ENCODE assay signal across 8 cellular contexts in the genomic region with DNA sequence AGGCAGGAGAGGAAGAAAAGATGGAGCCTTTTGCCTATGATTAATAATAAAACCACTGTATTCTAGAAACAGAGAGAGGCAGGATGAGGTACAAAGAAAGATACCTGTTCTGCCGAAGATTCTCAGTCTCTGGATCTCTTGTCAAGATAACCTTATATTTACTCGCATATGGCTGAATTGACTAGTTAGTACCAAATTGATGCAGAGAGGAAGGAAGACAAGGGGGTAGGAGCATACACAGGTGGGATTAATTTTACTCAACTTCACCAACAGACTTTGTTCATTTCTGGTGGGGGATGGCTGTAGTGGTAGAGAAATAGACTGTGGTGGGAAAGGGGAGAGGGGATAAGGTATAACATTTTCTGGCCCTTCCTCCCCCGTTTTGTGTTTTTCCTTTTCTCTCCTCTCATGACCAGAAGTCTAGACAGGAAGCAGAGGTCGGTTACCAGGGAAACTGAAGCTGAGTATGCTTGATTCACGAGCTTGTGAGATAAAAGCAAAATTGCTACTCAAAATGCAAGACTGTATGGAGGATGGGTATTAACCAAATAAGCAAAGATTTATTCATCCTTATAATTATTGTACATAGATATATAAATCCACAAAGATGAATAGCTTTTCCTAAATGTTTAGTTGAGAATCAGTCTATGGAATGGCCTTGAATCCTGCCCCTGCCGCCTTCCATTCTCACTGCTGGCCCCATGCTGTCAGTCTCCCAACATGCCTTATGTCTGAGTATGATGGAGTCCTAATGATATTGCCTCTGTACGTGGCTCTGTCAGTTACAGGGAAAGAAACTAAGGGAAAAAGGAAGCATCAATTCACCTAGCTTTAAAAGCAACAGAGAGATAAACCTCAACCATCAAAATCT. TPM values are rescaled to one million over a fixed set of nuclear protein-coding genes. Genes with fewer than 3 reads are reported as not detected.
DNase-seq lines count a peak whose midpoint lies in the region; TF ChIP-seq lines count a peak whose summit lies in the region.

No MANE protein-coding gene starts in this region.

- H3K9me3 Mint-ChIP-seq in activated CD4-positive, alpha-beta T cell treated with anti-CD3 and anti-CD28 coated beads, Interleukin-2, amount 10 ng/mL, durations not matched to agents 24 days and 14 days, result no peaks in the 10 kb centered on the region

- peak; percentile 15 for DNase-seq in stimulated activated CD4-positive, alpha-beta T cell treated with anti-CD3 and anti-CD28 coated beads, Interleukin-4, amount 100 ng/mL, for 24 hours
- DNase-seq in stimulated activated CD4-positive, alpha-beta T cell treated with anti-CD3 and anti-CD28 coated beads, Interleukin-4, amount 100 ng/mL, for 1 hour, result no peak
- peak; percentile 68 for DNase-seq in activated CD4-positive, alpha-beta T cell treated with anti-CD3 and anti-CD28 coated beads, Interleukin-2, amount 10 ng/mL, durations not matched to agents 24 days and 14 days
- DNase-seq in glomerular endothelial cell (ENCODE audit: extremely low read depth, low read depth, low spot score) (peak; percentile 20), tibial artery (no peak), NCI-H2081 treated with DMSO at 0.1 percent for 48 hours (lab: John Stamatoyannopoulos, UW) (no peak), H4 (ENCODE audit: low spot score) (no peak), SKM-1 (lab: John Stamatoyannopoulos, UW; ENCODE audit: unreplicated experiment) (no peak)

- H3K9me3 ChIP-seq in tibial artery, result no peaks in the 10 kb centered on the region

- peak overlapping the region; percentile 14 to 25 for H3K4me3 ChIP-seq in tibial artery

- no peaks in the 10 kb centered on the region for H3K27me3 ChIP-seq in tibial artery

- no peak overlapping the region for H3K27ac ChIP-seq in tibial artery

- no peak for TF ChIP-seq CTCF in tibial artery (IDR thresholded peaks at IDR 0.05)

- peak overlapping the region; percentile 74 for H3K4me3 Mint-ChIP-seq in activated CD4-positive, alpha-beta T cell treated with anti-CD3 and anti-CD28 coated beads, Interleukin-2, amount 10 ng/mL, durations not matched to agents 24 days and 14 days

- no peaks in the 10 kb centered on the region for H3K4me1 ChIP-seq in tibial artery

- intact Hi-C loops in activated CD4-positive, alpha-beta T cell treated with anti-CD3 and anti-CD28 coated beads, Interleukin-2, amount 10 ng/mL, durations not matched to agents 24 days and 14 days (cut with micrococcal nuclease), result loop anchor here (2.0 to 5.0 kb wide), 2 partner anchors 416 to 1015 kb away; a partner anchor contains a TSS
- intact Hi-C loops in tibial artery (cut with DNase I; ENCODE audit: low total_unique reads), result no loop called here

- no peaks in the 10 kb centered on the region for H3K27me3 Mint-ChIP-seq in activated CD4-positive, alpha-beta T cell treated with anti-CD3 and anti-CD28 coated beads, Interleukin-2, amount 10 ng/mL, durations not matched to agents 24 days and 14 days

- H3K36me3 Mint-ChIP-seq in activated CD4-positive, alpha-beta T cell treated with anti-CD3 and anti-CD28 coated beads, Interleukin-2, amount 10 ng/mL, durations not matched to agents 24 days and 14 days (ENCODE audit: low read depth), result no peaks in the 10 kb centered on the region

- peak overlapping the region; percentile 51 for H3K27ac Mint-ChIP-seq in activated CD4-positive, alpha-beta T cell treated with anti-CD3 and anti-CD28 coated beads, Interleukin-2, amount 10 ng/mL, durations not matched to agents 24 days and 14 days

- no peaks in the 10 kb centered on the region for H3K36me3 ChIP-seq in tibial artery

- H3K4me1 Mint-ChIP-seq in activated CD4-positive, alpha-beta T cell treated with anti-CD3 and anti-CD28 coated beads, Interleukin-2, amount 10 ng/mL, durations not matched to agents 24 days and 14 days, result peaks cover 10% of the 10 kb centered on the region

RNA-seq across cellular contexts. Expression of a gene that starts 17.8 kb away (rescaled TPM):
- total RNA-seq in activated CD4-positive, alpha-beta T cell treated with anti-CD3 and anti-CD28 coated beads, Interleukin-2, amount 10 ng/mL, durations not matched to agents 24 days and 14 days, result 0.45 TPM in 1 of 2 replicates, not detected in the other
- total RNA-seq in glomerular endothelial cell, result not detected in 2 replicates
- total RNA-seq in H4 (2014; rRNA removed; shearing (Covaris generic)), result not detected in 2 replicates

RNA-seq across cellular contexts. Expression of a gene that starts 26.3 kb away (rescaled TPM):
- total RNA-seq in activated CD4-positive, alpha-beta T cell treated with anti-CD3 and anti-CD28 coated beads, Interleukin-2, amount 10 ng/mL, durations not matched to agents 24 days and 14 days, result not detected in 2 replicates
- total RNA-seq in glomerular endothelial cell, result not detected in 2 replicates
- not detected in 2 replicates for total RNA-seq in H4 (2014; rRNA removed; shearing (Covaris generic))

RNA-seq across cellular contexts. Expression of a gene that starts 31.8 kb away (rescaled TPM):
- not detected in 2 replicates for total RNA-seq in activated CD4-positive, alpha-beta T cell treated with anti-CD3 and anti-CD28 coated beads, Interleukin-2, amount 10 ng/mL, durations not matched to agents 24 days and 14 days
- total RNA-seq in glomerular endothelial cell, result not detected in 2 replicates
- 0.48 TPM in 1 of 2 replicates, not detected in the other for total RNA-seq in H4 (2014; rRNA removed; shearing (Covaris generic))

RNA-seq across cellular contexts. Expression of a gene that starts 56.9 kb away (rescaled TPM):
- total RNA-seq in activated CD4-positive, alpha-beta T cell treated with anti-CD3 and anti-CD28 coated beads, Interleukin-2, amount 10 ng/mL, durations not matched to agents 24 days and 14 days, result 32.2 and 36.1 TPM in 2 replicates
- total RNA-seq in glomerular endothelial cell, result 17.5 and 17.6 TPM in 2 replicates
- 20.5 and 30.0 TPM in 2 replicates for total RNA-seq in H4 (2014; rRNA removed; shearing (Covaris generic))

Comparison
In these comparisons a context has a peak if more than half of its experiments do, and no peak if none do; other contexts are left out.
1. DNase-seq: peak in stimulated activated CD4-positive, alpha-beta T cell treated with anti-CD3 and anti-CD28 coated beads, Interleukin-4, amount 100 ng/mL, for 24 hours (single experiment), activated CD4-positive, alpha-beta T cell treated with anti-CD3 and anti-CD28 coated beads, Interleukin-2, amount 10 ng/mL, durations not matched to agents 24 days and 14 days (single experiment) and glomerular endothelial cell (single experiment); none in stimulated activated CD4-positive, alpha-beta T cell treated with anti-CD3 and anti-CD28 coated beads, Interleukin-4, amount 100 ng/mL, for 1 hour (single experiment), tibial artery (0 of 2), NCI-H2081 treated with DMSO at 0.1 percent for 48 hours (single experiment), H4 (single experiment) and SKM-1 (single experiment).